Comparison of ENCODE assay signal across 12 cellular contexts in genomic region chr6:53496797-53497196, GRCh38. TPM values are rescaled to one million over a fixed set of nuclear protein-coding genes. Genes with fewer than 3 reads are reported as not detected.
DNase-seq lines count a peak whose midpoint lies in the region; ATAC-seq and TF ChIP-seq lines count a peak whose summit lies in the region.
"Had no signal": no experiment of that assay in that cellular context is flagged by ENCODE, and none has a peak within 500 bp of the region (broad histone marks: within the 10 kb centered on the region; RNA-seq: fewer than 3 reads in every experiment).

No MANE protein-coding gene starts in this region.

- no peak overlapping the region for H3T11ph ChIP-seq in H9 (ENCODE audit: low read length)

- H3K27ac ChIP-seq in H9 (ENCODE audit: insufficient read length, low read depth, low read length), result no peak overlapping the region
- peak overlapping the region; percentile 40 for H3K27ac ChIP-seq in foreskin keratinocyte

- H2BK5ac ChIP-seq in H9 (ENCODE audit: insufficient read length, low read length), result no peak overlapping the region

- H3K23me2 ChIP-seq in H9 (ENCODE audit: insufficient read length, low read depth, low read length, poor library complexity, severe bottlenecking), result no peaks in the 10 kb centered on the region

- no peak overlapping the region for H4K91ac ChIP-seq in H9 (ENCODE audit: insufficient read length, low read depth, low read length)

- TF ChIP-seq CTCF in H9 (conservative IDR thresholded peaks at IDR 0.05), result no peak
- TF ChIP-seq CTCF in foreskin keratinocyte (conservative IDR thresholded peaks at IDR 0.05), result no peak
- no peak for TF ChIP-seq CTCF in Calu3 (IDR thresholded peaks at IDR 0.05; ENCODE audit: unreplicated experiment)

- H3K9ac ChIP-seq in H9 (ENCODE audit: extremely low read depth, insufficient read length, low read length) (no peak overlapping the region), adipocyte (ENCODE audit: low read length) (no peak overlapping the region)

- H2BK20ac ChIP-seq in H9 (ENCODE audit: low read depth, low read length, poor library complexity, severe bottlenecking), result no peak overlapping the region

- H4K8ac ChIP-seq in H9 (replicated peaks; ENCODE audit: insufficient read length, low read depth, low read length), result no peak overlapping the region

- H3K9me3 ChIP-seq in H9 (ENCODE audit: control insufficient read depth, low read depth, low read length), result no peaks in the 10 kb centered on the region
- H3K9me3 ChIP-seq in adipocyte (ENCODE audit: control insufficient read depth, low read length), result no peaks in the 10 kb centered on the region

- H3K18ac ChIP-seq in H9 (ENCODE audit: insufficient read length, low read depth, low read length), result no peak overlapping the region

- WGBS in H9 (ENCODE audit: extremely low coverage, insufficient read length, low lambda C conversion rate), result no CpG with 5 or more reads among the region's 4 CpGs

- H3K79me2 ChIP-seq in H9 (ENCODE audit: insufficient read depth, low read length), result no peaks in the 10 kb centered on the region

- H2BK120ac ChIP-seq in H9 (ENCODE audit: low read depth, low read length, poor library complexity, severe bottlenecking), result no peak overlapping the region

- peaks cover 2% of the 10 kb centered on the region for H4K20me1 ChIP-seq in H9 (ENCODE audit: control insufficient read depth, insufficient read depth, insufficient read length)

- H3K23ac ChIP-seq in H9 (ENCODE audit: insufficient read length, low read depth, low read length), result no peak overlapping the region

- H3K4me1 Mint-ChIP-seq in H9 (peaks cover 4 to 12% of the 10 kb centered on the region in 2 experiments; a peak in 3 of 4 replicates), Calu3 (ENCODE audit: low read depth, unreplicated experiment) (peaks cover 20% of the 10 kb centered on the region)

- H3K9me3 Mint-ChIP-seq in H9, result no peaks in the 10 kb centered on the region
- H3K9me3 Mint-ChIP-seq in Calu3 (ENCODE audit: low read depth, unreplicated experiment), result no peaks in the 10 kb centered on the region

- H3K36me3 ChIP-seq in adipocyte (ENCODE audit: control insufficient read depth, insufficient read depth, low read length, severe bottlenecking), result peaks cover 40% of the 10 kb centered on the region

- H3K27me3 Mint-ChIP-seq in H9 (ENCODE audit: low read depth) (no peaks in the 10 kb centered on the region; the same call in 1 of the 2 replicates), Calu3 (ENCODE audit: unreplicated experiment) (no peaks in the 10 kb centered on the region)

- H3K56ac ChIP-seq in H9 (ENCODE audit: insufficient read length, low read depth, low read length), result no peak overlapping the region

- no peaks in the 10 kb centered on the region for H3K79me1 ChIP-seq in H9 (ENCODE audit: insufficient read depth, low read depth, low read length, poor library complexity, severe bottlenecking)

- BruUV-seq in Calu3 (replicated peaks; lab: Mats Ljungman, UMichigan), result no TSS peak

- H3K4ac ChIP-seq in H9 (ENCODE audit: low read depth, low read length), result no peak overlapping the region

- DNase-seq in H9 (no peak), adipocyte (ENCODE audit: low read depth) (peak; percentile 82), foreskin keratinocyte (peak; percentile 81 to 89), smooth muscle cell of the brain vasculature (ENCODE audit: low read depth, low spot score) (peak; percentile 37), mucosa of gallbladder (ENCODE audit: low spot score) (no peak), NCI-H748 treated with DMSO at 0.1 percent for 48 hours (lab: John Stamatoyannopoulos, UW) (no peak), Calu3 (no peak)
- DNase-seq: activated CD4-positive, alpha-beta T cell treated with anti-CD3 and anti-CD28 coated beads for 48 hours; midbrain; NCI-H2029; stimulated activated naive CD4-positive, alpha-beta T cell treated with Interleukin-2 at 50 U/mL for 16 hours had no signal

- intact Hi-C loops in Calu3 (cut with micrococcal nuclease; ENCODE audit: unreplicated experiment), result loop anchor here (5.0 kb wide), 1 partner anchor 46 kb away; no protein-coding TSS in a partner anchor

- H2AFZ ChIP-seq in H9 (ENCODE audit: low read length), result no peak overlapping the region

- H4K5ac ChIP-seq in H9 (ENCODE audit: insufficient read length, low read depth, low read length), result no peak overlapping the region

- H3K4me3 Mint-ChIP-seq in H9 (no peak overlapping the region), Calu3 (ENCODE audit: low read depth, unreplicated experiment) (no peak overlapping the region)

- no peaks in the 10 kb centered on the region for H3K27me3 ChIP-seq in H9 (ENCODE audit: insufficient read depth, low read length)
- no peaks in the 10 kb centered on the region for H3K27me3 ChIP-seq in adipocyte (replicated peaks; ENCODE audit: control insufficient read depth, insufficient read depth, low read length)
- H3K27me3 ChIP-seq in foreskin keratinocyte, result no peaks in the 10 kb centered on the region

- H2AK5ac ChIP-seq in H9 (ENCODE audit: insufficient read length, low read length), result no peak overlapping the region

- no peak overlapping the region for H3K4me2 ChIP-seq in H9 (ENCODE audit: insufficient read depth, insufficient read length, low read length)

- CTCF ChIA-PET in Calu3 (lab: Charles Lee), result interaction anchor here (0.8 to 1.8 kb wide), 7 partner anchors 16 to 459 kb away, joined by 3 to 7 read pairs (median 4); no protein-coding TSS in a partner anchor

- H2BK15ac ChIP-seq in H9 (ENCODE audit: low read depth, low read length), result no peak overlapping the region

- no peak overlapping the region for H3K14ac ChIP-seq in H9 (ENCODE audit: insufficient read depth, low read length)

- H3K4me3 ChIP-seq in adipocyte (ENCODE audit: low read length), result no peak overlapping the region

- H3K4me1 ChIP-seq in H9 (ENCODE audit: insufficient read depth, low read length) (0 out of 2 replicates have a peak, but pooled peaks cover 2% of the 10 kb centered on the region), adipocyte (ENCODE audit: control insufficient read depth, insufficient read depth, low read length) (peaks cover 32% of the 10 kb centered on the region), foreskin keratinocyte (peaks cover 12% of the 10 kb centered on the region)

- ATAC-seq in foreskin keratinocyte, result peak; percentile 95
- no peak for ATAC-seq in GM21367 (IDR thresholded peaks at IDR 0.05; ENCODE audit: unreplicated experiment)

- H3K36me3 Mint-ChIP-seq in H9 (ENCODE audit: insufficient read depth in 1 of 3, low read depth in 3 of 3) (peaks cover 3 to 36% (median 15%) of the 10 kb centered on the region in 3 experiments; a peak in 5 of 7 replicates), Calu3 (ENCODE audit: insufficient read depth, unreplicated experiment) (peaks cover 7% of the 10 kb centered on the region)

- H3K27ac Mint-ChIP-seq in H9, result peak overlapping the region in 2 of 3 experiments; percentile 8 to 86; a peak in 2 of 7 replicates
- H3K27ac Mint-ChIP-seq in Calu3 (ENCODE audit: unreplicated experiment), result no peak overlapping the region

- no peak overlapping the region for H2BK12ac ChIP-seq in H9 (ENCODE audit: insufficient read length, low read depth, low read length)

RNA-seq across cellular contexts. Expression of gene GCLC, which starts 48.1 kb away (rescaled TPM):
- total RNA-seq in H9 (2021) (48.2 and 55.5 TPM in 2 replicates), foreskin keratinocyte (40.2 and 43.1 TPM in 2 replicates), mucosa of gallbladder (63.9 TPM), Calu3 (2022) (45.7 and 45.9 TPM in 2 replicates)
- polyA plus RNA-seq in foreskin keratinocyte, result 9.9 and 15.5 TPM in 2 replicates

Comparison
In these comparisons a context has a peak if more than half of its experiments do, and no peak if none do; other contexts are left out.
1. DNase-seq: peak in adipocyte (single experiment), foreskin keratinocyte (2 of 2) and smooth muscle cell of the brain vasculature (single experiment); none in H9 (single experiment), mucosa of gallbladder (single experiment), NCI-H748 treated with DMSO at 0.1 percent for 48 hours (single experiment) and Calu3 (single experiment).